ENCODE assay signal across 8 cellular contexts in the genomic region with DNA sequence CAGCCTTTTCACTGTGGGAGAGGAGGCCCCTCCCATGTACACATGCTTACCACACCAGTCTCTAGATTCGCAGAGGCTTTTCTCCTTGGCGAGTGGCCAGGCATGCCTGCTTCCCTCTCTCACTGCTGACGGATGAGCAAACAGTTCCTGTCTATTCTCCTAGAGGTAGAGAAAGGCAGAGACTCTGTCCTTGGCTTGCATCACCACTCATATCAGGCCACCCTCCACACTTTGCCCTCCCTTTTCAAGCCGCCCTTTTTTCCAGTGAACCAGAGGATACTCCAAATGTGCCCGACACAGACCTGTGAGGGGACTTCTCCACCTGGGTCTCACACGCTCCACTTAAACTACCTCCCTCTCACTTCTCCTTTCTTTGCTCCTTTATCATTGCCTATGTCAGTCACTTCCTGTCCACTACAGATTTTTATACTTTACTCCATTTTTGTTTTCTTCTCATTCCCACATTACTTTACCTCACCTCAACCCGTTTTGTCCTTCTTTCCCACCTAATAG.
A peak's percentile ranks its signal among the peaks of the same experiment; 100 is the strongest.
DNase-seq lines count a peak whose midpoint lies in the region; ATAC-seq, FAIRE-seq and TF ChIP-seq lines count a peak whose summit lies in the region.

No MANE protein-coding gene starts in this region.

- ATAC-seq in HG02852 (IDR thresholded peaks at IDR 0.05; ENCODE audit: unreplicated experiment), result peak; percentile 91

- H3K4me1 ChIP-seq in keratinocyte (ENCODE audit: control insufficient read depth, extremely low read depth, insufficient read depth, low read length) (peaks cover 9% of the 10 kb centered on the region), testis (peaks cover 17% of the 10 kb centered on the region)

- no peaks in the 10 kb centered on the region for H3K9me3 ChIP-seq in keratinocyte (ENCODE audit: control insufficient read depth, low read depth, low read length)
- H3K9me3 ChIP-seq in testis, result no peaks in the 10 kb centered on the region

- intact Hi-C loops in testis (cut with DNase I; ENCODE audit: low total_unique reads), result no loop called here

- FAIRE-seq in GM18507 (lab: Jason Lieb, UNC) (peak; percentile 81), keratinocyte (lab: Jason Lieb, UNC) (peak; percentile 83)

- TF ChIP-seq CTCF in keratinocyte (optimal IDR thresholded peaks at IDR 0.05 in 1 of 3, IDR thresholded peaks at IDR 0.05 in 1 of 3, conservative IDR thresholded peaks at IDR 0.05 in 1 of 3; ENCODE audit: extremely low read depth in 1 of 3, insufficient read depth in 2 of 3, low read length in 3 of 3), result no peak
- TF ChIP-seq CTCF in testis (IDR thresholded peaks at IDR 0.05), result no peak

- H3K4me3 ChIP-seq in keratinocyte (ENCODE audit: control insufficient read depth in 2 of 3, extremely low read depth in 1 of 3, insufficient read depth in 2 of 3, low read depth in 1 of 3, low read length in 3 of 3) (no peak overlapping the region), testis (no peak overlapping the region)

- H3K27me3 ChIP-seq in keratinocyte (ENCODE audit: control insufficient read depth, extremely low read depth, insufficient read depth, low read length) (no peaks in the 10 kb centered on the region), testis (no peaks in the 10 kb centered on the region)

- no peaks in the 10 kb centered on the region for H3K9me1 ChIP-seq in keratinocyte (ENCODE audit: control insufficient read depth, extremely low read depth, insufficient read depth, low read length)

- H3K9ac ChIP-seq in keratinocyte (ENCODE audit: control insufficient read depth, extremely low read depth, insufficient read depth, low read length), result no peak overlapping the region

- no peaks in the 10 kb centered on the region for H4K20me1 ChIP-seq in keratinocyte (ENCODE audit: control insufficient read depth, extremely low read depth, insufficient read depth, low read length)

- H3K36me3 ChIP-seq in keratinocyte (ENCODE audit: control insufficient read depth in 2 of 2, extremely low read depth in 1 of 2, insufficient read depth in 2 of 2, low read length in 2 of 2), result no peaks in the 10 kb centered on the region
- H3K36me3 ChIP-seq in testis (ENCODE audit: low read depth, missing control alignments), result no peaks in the 10 kb centered on the region

- peak overlapping the region; percentile 73 for H2AFZ ChIP-seq in keratinocyte (ENCODE audit: control insufficient read depth, low read length)

- DNase-seq in GM18507 (ENCODE audit: extremely low spot score, insufficient read length, low read depth), result no peak
- DNase-seq in NCI-H2081 (lab: John Stamatoyannopoulos, UW), result peak; percentile 70 to 85
- peak in 32 of 58 donors; percentile 9 to 86 (median 36) for DNase-seq in anterior cingulate cortex (lab: John Stamatoyannopoulos, UW)
- DNase-seq in keratinocyte (ENCODE audit: low read depth, low spot score), result peak; percentile 7
- peak; percentile 96 for DNase-seq in testis
- no peak for DNase-seq in T-helper 2 cell
- DNase-seq in HuH-7 (ENCODE audit: low spot score), result no peak

- H3K4me2 ChIP-seq in keratinocyte (ENCODE audit: control insufficient read depth, extremely low read depth, insufficient read depth, low read depth, low read length), result no peak overlapping the region

- dilution Hi-C loops in keratinocyte (cut with MboI; ENCODE audit: extremely low pct_ligation_motif_present, low sequenced_read_pairs), result no loop called here

- 40 to 41% methylated on average over 5 to 7 of the region's 7 CpGs for WGBS in testis, 2 donors

- TF ChIP-seq POLR2A in testis (IDR thresholded peaks at IDR 0.05), result no peak

- H3K27ac ChIP-seq in keratinocyte (ENCODE audit: control insufficient read depth, insufficient read depth, low read length) (peak overlapping the region; percentile 11), testis (no peak overlapping the region)

- no peaks in the 10 kb centered on the region for H3K79me2 ChIP-seq in keratinocyte (ENCODE audit: control insufficient read depth, insufficient read depth, low read length)

Comparison
In these comparisons a context has a peak if more than half of its experiments do, and no peak if none do; other contexts are left out.
1. DNase-seq: peak in NCI-H2081 (2 of 2), anterior cingulate cortex (32 of 58), keratinocyte (single experiment) and testis (single experiment); none in GM18507 (single experiment), T-helper 2 cell (0 of 5) and HuH-7 (single experiment).